Comparison of ENCODE assay signal across 2 cellular contexts in genomic region chr10:131089150-131089549, GRCh38.
TF ChIP-seq lines count a peak whose summit lies in the region.

No MANE protein-coding gene starts in this region.

TF ChIP-seq in H1, 55 proteins besides CTCF, POLR2A, EP300 and RAD21 (continues in another document):
- TF ChIP-seq USF2 (IDR thresholded peaks at IDR 0.05; ENCODE audit: low read length) (no peak), SUZ12 (IDR thresholded peaks at IDR 0.05; ENCODE audit: low read length) (no peak), SRF (IDR thresholded peaks at IDR 0.05; ENCODE audit: low read depth, low read length) (no peak), GTF2F1 (IDR thresholded peaks at IDR 0.05; ENCODE audit: borderline replicate concordance, low read depth, low read length) (no peak), EZH2 (IDR thresholded peaks at IDR 0.05; ENCODE audit: low read depth, low read length, severe bottlenecking) (no peak), CHD7 (IDR thresholded peaks at IDR 0.05; ENCODE audit: insufficient replicate concordance, low read length) (no peak), JUN (IDR thresholded peaks at IDR 0.05; ENCODE audit: low read depth, low read length) (no peak), EGR1 (IDR thresholded peaks at IDR 0.05; ENCODE audit: borderline replicate concordance, low read depth, low read length) (no peak), RXRA (IDR thresholded peaks at IDR 0.05; ENCODE audit: insufficient read depth, low read depth, low read length) (no peak), MAX (IDR thresholded peaks at IDR 0.05) (no peak), CHD2 (IDR thresholded peaks at IDR 0.05; ENCODE audit: low read length) (no peak), YY1 (IDR thresholded peaks at IDR 0.05; ENCODE audit: low read depth, low read length) (no peak), CBX5 (IDR thresholded peaks at IDR 0.05; ENCODE audit: low read depth, low read length) (no peak)

TF ChIP-seq in SK-N-SH treated with all-trans-retinoic acid at 6 μM for 48 hours, 23 proteins besides CTCF, POLR2A, EP300 and RAD21 (continued from another document):
- TF ChIP-seq TSHZ2 (CRISPR knock-in tag; IDR thresholded peaks at IDR 0.05), result no peak
- TF ChIP-seq OSR1 (CRISPR knock-in tag; IDR thresholded peaks at IDR 0.05), result no peak
- no peak for TF ChIP-seq RARB (CRISPR knock-in tag; IDR thresholded peaks at IDR 0.05)
- no peak for TF ChIP-seq ZC3H10 (CRISPR knock-in tag; IDR thresholded peaks at IDR 0.05)
- TF ChIP-seq GLIS3 (CRISPR knock-in tag; IDR thresholded peaks at IDR 0.05), result no peak
- no peak for TF ChIP-seq CSRNP3 (CRISPR knock-in tag; IDR thresholded peaks at IDR 0.05)
- no peak for TF ChIP-seq SNAI2 (CRISPR knock-in tag; IDR thresholded peaks at IDR 0.05)
- TF ChIP-seq POU6F1 (CRISPR knock-in tag; IDR thresholded peaks at IDR 0.05; ENCODE audit: borderline replicate concordance, low read depth), result no peak
TF ChIP-seq in SK-N-SH treated with all-trans-retinoic acid at 6 μM for 48 hours: peak in this region for 0.
